1 cellular context compared by ENCODE assay signal in the genomic region with DNA sequence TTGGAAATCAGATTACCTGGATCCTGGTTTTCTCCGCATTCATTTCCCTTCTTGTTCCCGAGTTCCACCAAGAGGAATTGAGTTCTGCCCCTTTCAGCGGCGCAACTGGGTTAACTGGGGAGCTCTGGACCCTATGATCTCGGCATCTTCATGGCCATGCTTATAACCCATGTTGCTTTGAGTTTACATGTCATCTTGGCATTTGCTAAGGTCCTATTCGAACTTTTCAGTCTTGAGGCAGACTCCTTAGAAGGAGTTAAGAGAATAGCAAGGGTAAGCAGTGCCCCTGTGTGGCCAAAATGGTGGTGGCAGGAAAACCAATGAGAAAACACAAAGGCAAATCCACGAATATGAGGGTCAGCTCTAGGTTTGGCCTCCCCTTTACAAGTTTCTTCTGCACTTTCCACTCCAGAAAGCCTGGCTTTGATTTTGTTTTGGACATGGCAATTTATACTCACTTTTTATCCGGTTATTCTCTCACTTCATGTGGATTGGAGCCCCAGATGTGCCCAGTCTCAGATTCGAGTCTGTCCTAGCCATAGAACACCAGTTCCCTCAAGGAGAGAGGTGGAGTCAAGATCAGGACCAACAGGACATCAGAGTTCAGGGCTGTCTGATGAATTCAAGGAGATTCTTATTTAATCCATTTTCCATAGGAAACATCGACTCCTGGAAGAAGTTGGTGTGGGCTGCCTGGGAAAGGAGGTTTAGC.
TF ChIP-seq lines count a peak whose summit lies in the region.

No MANE protein-coding gene starts in this region.

TF ChIP-seq in K562, 482 proteins besides CTCF, POLR2A, EP300 and RAD21 (continued from another document):
- TF ChIP-seq HINFP (tag; conservative IDR thresholded peaks at IDR 0.05; ENCODE audit: low read depth) (no peak), L3MBTL2 (IDR thresholded peaks at IDR 0.05) (0 out of 2 replicates have a peak, but pooled peaks have one; percentile 15), WHSC1 (IDR thresholded peaks at IDR 0.05; ENCODE audit: low read length) (no peak), HMGXB4 (CRISPR knock-in tag; IDR thresholded peaks at IDR 0.05) (no peak), HNRNPK (IDR thresholded peaks at IDR 0.05; ENCODE audit: low read depth, low read length, poor library complexity, severe bottlenecking) (no peak), GTF2F1 (IDR thresholded peaks at IDR 0.05; ENCODE audit: low read depth, low read length) (no peak), ZNF830 (CRISPR knock-in tag; IDR thresholded peaks at IDR 0.05) (no peak), BCOR (IDR thresholded peaks at IDR 0.05) (no peak), DEAF1 (CRISPR knock-in tag; IDR thresholded peaks at IDR 0.05) (peak; percentile 79), STAG1 (CRISPR knock-in tag; IDR thresholded peaks at IDR 0.05; ENCODE audit: borderline replicate concordance) (peak; percentile 45; the same call in 1 of the 2 replicates), CC2D1A (IDR thresholded peaks at IDR 0.05) (0 out of 2 replicates have a peak, but pooled peaks have one; percentile 51), ZNF311 (CRISPR knock-in tag; IDR thresholded peaks at IDR 0.05) (no peak), SRF (CRISPR knock-in tag; IDR thresholded peaks at IDR 0.05) (peak; percentile 56 to 94; a peak in 2 of 4 replicates), ZNF175 (CRISPR knock-in tag; IDR thresholded peaks at IDR 0.05; ENCODE audit: low read depth) (no peak), XRCC3 (IDR thresholded peaks at IDR 0.05) (no peak), PTTG1 (tag; IDR thresholded peaks at IDR 0.05; ENCODE audit: low read depth) (no peak), ZNF589 (CRISPR knock-in tag; IDR thresholded peaks at IDR 0.05; ENCODE audit: low read depth) (no peak), CBX1 (IDR thresholded peaks at IDR 0.05; ENCODE audit: low read depth) (no peak), MTA2 (IDR thresholded peaks at IDR 0.05; ENCODE audit: low read depth) (no peak), GATA2 (CRISPR knock-in tag; IDR thresholded peaks at IDR 0.05) (0 out of 2 replicates have a peak, but pooled peaks have one; percentile 1), SMC3 (conservative IDR thresholded peaks at IDR 0.05; ENCODE audit: insufficient read depth, low read depth, low read length) (peak; percentile 90)
- TF ChIP-seq, protein P1, sequence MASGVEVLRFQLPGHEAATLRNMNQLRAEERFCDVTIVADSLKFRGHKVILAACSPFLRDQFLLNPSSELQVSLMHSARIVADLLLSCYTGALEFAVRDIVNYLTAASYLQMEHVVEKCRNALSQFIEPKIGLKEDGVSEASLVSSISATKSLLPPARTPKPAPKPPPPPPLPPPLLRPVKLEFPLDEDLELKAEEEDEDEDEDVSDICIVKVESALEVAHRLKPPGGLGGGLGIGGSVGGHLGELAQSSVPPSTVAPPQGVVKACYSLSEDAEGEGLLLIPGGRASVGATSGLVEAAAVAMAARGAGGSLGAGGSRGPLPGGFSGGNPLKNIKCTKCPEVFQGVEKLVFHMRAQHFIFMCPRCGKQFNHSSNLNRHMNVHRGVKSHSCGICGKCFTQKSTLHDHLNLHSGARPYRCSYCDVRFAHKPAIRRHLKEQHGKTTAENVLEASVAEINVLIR (CRISPR knock-in tag; IDR thresholded peaks at IDR 0.05), result no peak
- TF ChIP-seq, protein P2, sequence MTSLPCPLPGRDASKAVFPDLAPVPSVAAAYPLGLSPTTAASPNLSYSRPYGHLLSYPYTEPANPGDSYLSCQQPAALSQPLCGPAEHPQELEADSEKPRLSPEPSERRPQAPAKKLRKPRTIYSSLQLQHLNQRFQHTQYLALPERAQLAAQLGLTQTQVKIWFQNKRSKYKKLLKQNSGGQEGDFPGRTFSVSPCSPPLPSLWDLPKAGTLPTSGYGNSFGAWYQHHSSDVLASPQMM (CRISPR knock-in tag; IDR thresholded peaks at IDR 0.05), result no peak
- TF ChIP-seq, protein P3, sequence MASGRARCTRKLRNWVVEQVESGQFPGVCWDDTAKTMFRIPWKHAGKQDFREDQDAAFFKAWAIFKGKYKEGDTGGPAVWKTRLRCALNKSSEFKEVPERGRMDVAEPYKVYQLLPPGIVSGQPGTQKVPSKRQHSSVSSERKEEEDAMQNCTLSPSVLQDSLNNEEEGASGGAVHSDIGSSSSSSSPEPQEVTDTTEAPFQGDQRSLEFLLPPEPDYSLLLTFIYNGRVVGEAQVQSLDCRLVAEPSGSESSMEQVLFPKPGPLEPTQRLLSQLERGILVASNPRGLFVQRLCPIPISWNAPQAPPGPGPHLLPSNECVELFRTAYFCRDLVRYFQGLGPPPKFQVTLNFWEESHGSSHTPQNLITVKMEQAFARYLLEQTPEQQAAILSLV (tag; IDR thresholded peaks at IDR 0.05), result no peak
